In genomic region chr1:181251001-181251712, GRCh38 we compare ENCODE assay signal across 12 cellular contexts.
DNase-seq lines count a peak whose midpoint lies in the region; ATAC-seq and TF ChIP-seq lines count a peak whose summit lies in the region.
"Had no signal": no experiment of that assay in that cellular context is flagged by ENCODE, and none has a peak within 500 bp of the region (broad histone marks: within the 10 kb centered on the region; RNA-seq: fewer than 3 reads in every experiment).

No MANE protein-coding gene starts in this region.

- no peaks in the 10 kb centered on the region for H3K27me3 ChIP-seq in mammary epithelial cell (ENCODE audit: insufficient read depth, low read length)
- H3K27me3 ChIP-seq in HAP-1 (ENCODE audit: low read depth), result no peaks in the 10 kb centered on the region
- H3K27me3 ChIP-seq in suprapubic skin, result no peaks in the 10 kb centered on the region

- no peak overlapping the region for H3K9ac ChIP-seq in mammary epithelial cell (ENCODE audit: insufficient read depth, low read length)

- no peak for TF ChIP-seq EP300 in suprapubic skin (IDR thresholded peaks at IDR 0.05)

- H3K27ac ChIP-seq in mammary epithelial cell (ENCODE audit: insufficient read depth, low read depth, low read length) (peak overlapping the region; percentile 83), suprapubic skin (no peak overlapping the region)

- dilution Hi-C loops in mammary epithelial cell (cut with HindIII; ENCODE audit: low sequenced_read_pairs), result no loop called here

- no peak for TF ChIP-seq POLR2A in suprapubic skin (IDR thresholded peaks at IDR 0.05)

- no peaks in the 10 kb centered on the region for H3K36me3 ChIP-seq in mammary epithelial cell (ENCODE audit: insufficient read depth, low read length)
- H3K36me3 ChIP-seq in HAP-1 (replicated peaks), result no peaks in the 10 kb centered on the region
- H3K36me3 ChIP-seq in suprapubic skin, result no peaks in the 10 kb centered on the region

- H3K4me3 ChIP-seq in mammary epithelial cell (replicated peaks in 1 of 3; ENCODE audit: insufficient read depth in 1 of 3, low read depth in 2 of 3, low read length in 3 of 3) (no peak overlapping the region), HAP-1 (no peak overlapping the region), suprapubic skin (no peak overlapping the region)

- CTCF ChIA-PET in mammary epithelial cell (lab: Charles Lee; ENCODE audit: low non-redundant PET), result interaction anchor here (0.6 kb wide), 1 partner anchor 290 kb away, joined by 4 read pairs; no protein-coding TSS in a partner anchor

- TF ChIP-seq CTCF in mammary epithelial cell (conservative IDR thresholded peaks at IDR 0.05 in 1 of 2, IDR thresholded peaks at IDR 0.05 in 1 of 2; ENCODE audit: extremely low read depth in 1 of 2, insufficient read depth in 1 of 2, low read depth in 1 of 2, low read length in 2 of 2) (no peak), suprapubic skin (IDR thresholded peaks at IDR 0.05) (no peak)

- peak overlapping the region; percentile 34 for H2AFZ ChIP-seq in mammary epithelial cell (ENCODE audit: low read depth, low read length)

- H3K4me2 ChIP-seq in mammary epithelial cell (ENCODE audit: insufficient read depth, low read depth, low read length), result peak overlapping the region; percentile 26

- H4K20me1 ChIP-seq in mammary epithelial cell (ENCODE audit: insufficient read depth, low read length), result no peaks in the 10 kb centered on the region

- no TSS peak for BruUV-seq in mammary epithelial cell (replicated peaks; lab: Mats Ljungman, UMichigan)

- no peaks in the 10 kb centered on the region for H3K79me2 ChIP-seq in mammary epithelial cell (ENCODE audit: insufficient read depth, low read length)

- WGBS in mammary epithelial cell (ENCODE audit: low coverage, missing lambda C conversion rate), result 19% methylated on average over 5 of the region's 5 CpGs
- 41% methylated on average over 5 of the region's 5 CpGs for WGBS in suprapubic skin

- DNase-seq in EH (ENCODE audit: low read depth), result peak; percentile 51
- DNase-seq in NCI-H2081 (lab: John Stamatoyannopoulos, UW), result peak; percentile 38 to 79
- peak; percentile 94 for DNase-seq in mammary epithelial cell
- peak; percentile 41 for DNase-seq in myocyte (ENCODE audit: low read depth)
- no peak for DNase-seq in HAP-1 (ENCODE audit: low spot score in 2 of 2)
- no peak for DNase-seq in suprapubic skin (ENCODE audit: low spot score in 2 of 2)
- DNase-seq: hippocampal formation; naive B cell; SHP77 treated with DMSO at 0.1 percent for 48 hours; stimulated activated CD4-positive, alpha-beta T cell treated with anti-CD3 and anti-CD28 coated beads, Interleukin-2, amount 100 ng/mL, for 48 hours had no signal

- intact Hi-C loops in mammary epithelial cell (cut with micrococcal nuclease), result no loop called here

- peaks cover 2% of the 10 kb centered on the region for H3K9me3 ChIP-seq in mammary epithelial cell (replicated peaks; ENCODE audit: insufficient read depth, low read length)
- no peaks in the 10 kb centered on the region for H3K9me3 ChIP-seq in HAP-1
- H3K9me3 ChIP-seq in suprapubic skin, result no peaks in the 10 kb centered on the region

- in situ Hi-C loops in mammary epithelial cell (cut with MboI; ENCODE audit: low sequenced_read_pairs in 2 of 2) (no loop called here), HAP-1 (cut with MboI; ENCODE audit: low sequenced_read_pairs) (no loop called here)

- peaks cover 34% of the 10 kb centered on the region for H3K4me1 ChIP-seq in mammary epithelial cell (ENCODE audit: insufficient read depth, low read length)
- no peaks in the 10 kb centered on the region for H3K4me1 ChIP-seq in HAP-1
- H3K4me1 ChIP-seq in suprapubic skin, result peaks cover 9% of the 10 kb centered on the region

- ATAC-seq in HG02938 (IDR thresholded peaks at IDR 0.05; ENCODE audit: unreplicated experiment), result no peak
- no peak for ATAC-seq in GM19397 (IDR thresholded peaks at IDR 0.05; ENCODE audit: unreplicated experiment)

Comparison
In these comparisons a context has a peak if more than half of its experiments do, and no peak if none do; other contexts are left out.
1. DNase-seq: peak in EH (single experiment), NCI-H2081 (2 of 2), mammary epithelial cell (single experiment) and myocyte (single experiment); none in HAP-1 (0 of 2) and suprapubic skin (0 of 2).